17 cellular contexts compared by ENCODE assay signal in the genomic region with DNA sequence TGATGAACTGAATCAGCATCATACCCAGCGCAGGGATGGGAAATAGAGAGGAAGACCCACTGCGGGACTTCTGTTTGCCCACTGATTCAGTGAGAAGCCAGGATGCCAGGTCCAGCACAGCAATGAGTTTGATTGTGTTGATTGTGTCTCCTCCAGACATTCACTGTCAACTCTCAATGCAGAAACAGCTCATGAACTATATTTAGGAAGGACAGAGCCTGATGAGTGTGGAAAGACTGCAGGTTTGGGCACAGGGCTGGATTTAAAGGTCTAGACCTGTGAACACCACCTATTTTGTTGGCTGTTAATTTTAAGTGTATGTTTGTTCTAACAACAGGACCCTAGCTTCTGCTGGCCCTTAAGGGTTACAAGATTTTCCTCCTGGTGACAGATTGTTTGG.
"Had no signal": no experiment of that assay in that cellular context is flagged by ENCODE, and none has a peak within 500 bp of the region (broad histone marks: within the 10 kb centered on the region; RNA-seq: fewer than 3 reads in every experiment).

No MANE protein-coding gene starts in this region.

- H3K4me3 Mint-ChIP-seq: activated naive CD8-positive, alpha-beta T cell treated with anti-CD3 and anti-CD28 coated beads for 36 hours; activated T-cell treated with anti-CD3 and anti-CD28 coated beads, Interleukin-2, amount 50 U/mL, for 24 hours; dendritic cell treated with granulocyte-macrophage colony-stimulating factor and Interleukin-4, amounts not matched to agents 40 ng/mL and 50 ng/mL, for 4 days; effector memory CD8-positive, alpha-beta T cell; natural killer cell; stimulated activated naive CD8-positive, alpha-beta T cell treated with anti-CD3 and anti-CD28 coated beads, Interleukin-15, Interleukin-2, amounts not matched to agents 100 ng/mL and 50 ng/mL, for 24 hours had no signal

- ATAC-seq: effector memory CD8-positive, alpha-beta T cell; mucosa of descending colon; natural killer cell had no signal

- H3K27ac ChIP-seq: brain microvascular endothelial cell, upper lobe of right lung had no signal

- H3K4me3 ChIP-seq: mucosa of descending colon, upper lobe of right lung had no signal

- H3K27me3 Mint-ChIP-seq: activated naive CD8-positive, alpha-beta T cell treated with anti-CD3 and anti-CD28 coated beads for 36 hours; activated T-cell treated with anti-CD3 and anti-CD28 coated beads, Interleukin-2, amount 50 U/mL, for 24 hours; dendritic cell treated with granulocyte-macrophage colony-stimulating factor and Interleukin-4, amounts not matched to agents 40 ng/mL and 50 ng/mL, for 4 days; stimulated activated naive CD8-positive, alpha-beta T cell treated with anti-CD3 and anti-CD28 coated beads, Interleukin-15, Interleukin-2, amounts not matched to agents 100 ng/mL and 50 ng/mL, for 24 hours had no signal

- H3K36me3 ChIP-seq: brain microvascular endothelial cell, upper lobe of right lung had no signal

- DNase-seq: activated CD4-positive, alpha-beta T cell treated with anti-CD3 and anti-CD28 coated beads, Interleukin-2, amount 50 U/mL, for 1 hour; activated CD4-positive, CD25-positive, alpha-beta regulatory T cell; activated gamma-delta T cell treated with Interleukin-2 at 50 U/mL for 16 hours; activated naive CD8-positive, alpha-beta T cell treated with anti-CD3 and anti-CD28 coated beads for 36 hours; activated T-cell treated with anti-CD3 and anti-CD28 coated beads, Interleukin-2, amount 50 U/mL, for 24 hours; cerebellar nuclear complex; effector memory CD8-positive, alpha-beta T cell; mammary epithelial cell; mucosa of descending colon; natural killer cell; occipital lobe; stimulated activated CD4-positive, alpha-beta T cell treated with anti-CD3 and anti-CD28 coated beads, Interleukin-4, amount 100 ng/mL, for 1 hour; stimulated activated CD8-positive, alpha-beta memory T cell treated with anti-CD3 and anti-CD28 coated beads, Interleukin-4, amount 100 ng/mL, for 48 hours; upper lobe of right lung had no signal

- H3K9me3 Mint-ChIP-seq: activated naive CD8-positive, alpha-beta T cell treated with anti-CD3 and anti-CD28 coated beads for 36 hours; activated T-cell treated with anti-CD3 and anti-CD28 coated beads, Interleukin-2, amount 50 U/mL, for 24 hours; dendritic cell treated with granulocyte-macrophage colony-stimulating factor and Interleukin-4, amounts not matched to agents 40 ng/mL and 50 ng/mL, for 4 days; effector memory CD8-positive, alpha-beta T cell; natural killer cell; stimulated activated naive CD8-positive, alpha-beta T cell treated with anti-CD3 and anti-CD28 coated beads, Interleukin-15, Interleukin-2, amounts not matched to agents 100 ng/mL and 50 ng/mL, for 24 hours had no signal

- H3K36me3 Mint-ChIP-seq: activated naive CD8-positive, alpha-beta T cell treated with anti-CD3 and anti-CD28 coated beads for 36 hours; natural killer cell had no signal

- H3K9me3 ChIP-seq: mucosa of descending colon, upper lobe of right lung had no signal

- H3K27me3 ChIP-seq: brain microvascular endothelial cell, upper lobe of right lung had no signal

- H3K27ac Mint-ChIP-seq: activated naive CD8-positive, alpha-beta T cell treated with anti-CD3 and anti-CD28 coated beads for 36 hours; activated T-cell treated with anti-CD3 and anti-CD28 coated beads, Interleukin-2, amount 50 U/mL, for 24 hours; dendritic cell treated with granulocyte-macrophage colony-stimulating factor and Interleukin-4, amounts not matched to agents 40 ng/mL and 50 ng/mL, for 4 days; effector memory CD8-positive, alpha-beta T cell; natural killer cell; stimulated activated naive CD8-positive, alpha-beta T cell treated with anti-CD3 and anti-CD28 coated beads, Interleukin-15, Interleukin-2, amounts not matched to agents 100 ng/mL and 50 ng/mL, for 24 hours had no signal
